28 cellular contexts compared by ENCODE assay signal in genomic region chr1:178954937-178955336, GRCh38.
"Had no signal": no experiment of that assay in that cellular context is flagged by ENCODE, and none has a peak within 500 bp of the region (broad histone marks: within the 10 kb centered on the region; RNA-seq: fewer than 3 reads in every experiment).

No MANE protein-coding gene starts in this region.

- H3K36me3 ChIP-seq: ascending aorta, breast epithelium, cardiac muscle cell, gastrocnemius medialis had no signal

- H3K9me3 Mint-ChIP-seq: activated CD4-positive, alpha-beta T cell treated with anti-CD3 and anti-CD28 coated beads, Interleukin-2, amount 10 ng/mL, durations not matched to agents 24 days and 14 days; activated naive CD4-positive, alpha-beta T cell treated with anti-CD3 and anti-CD28 coated beads, Interleukin-2, amount 10 ng/mL, durations not matched to agents 7 days and 5 days; central memory CD8-positive, alpha-beta T cell; dendritic cell treated with granulocyte-macrophage colony-stimulating factor and Interleukin-4, amounts not matched to agents 40 ng/mL and 50 ng/mL, for 4 days; endodermal cell had no signal

- H3K4me1 ChIP-seq: breast epithelium, foreskin keratinocyte, gastrocnemius medialis had no signal

- H3K27me3 ChIP-seq: ascending aorta, breast epithelium, cardiac muscle cell, dorsolateral prefrontal cortex, gastrocnemius medialis had no signal

- H3K4me3 Mint-ChIP-seq: activated CD4-positive, alpha-beta memory T cell treated with anti-CD3 and anti-CD28 coated beads for 36 hours; activated CD4-positive, alpha-beta T cell treated with anti-CD3 and anti-CD28 coated beads for 36 hours; activated CD4-positive, alpha-beta T cell treated with anti-CD3 and anti-CD28 coated beads, Interleukin-2, amount 10 ng/mL, durations not matched to agents 24 days and 14 days; activated CD8-positive, alpha-beta memory T cell treated with anti-CD3 and anti-CD28 coated beads, Interleukin-2, amount 10 ng/mL, durations not matched to agents 7 days and 5 days; activated CD8-positive, alpha-beta T cell treated with anti-CD3 and anti-CD28 coated beads, Interleukin-2, amount 10 ng/mL, durations not matched to agents 7 days and 5 days; activated naive CD4-positive, alpha-beta T cell treated with anti-CD3 and anti-CD28 coated beads, Interleukin-2, amount 10 ng/mL, durations not matched to agents 7 days and 5 days; activated T-cell treated with anti-CD3 and anti-CD28 coated beads, Interleukin-2, amount 50 U/mL, for 72 hours; brain; central memory CD8-positive, alpha-beta T cell; dendritic cell treated with granulocyte-macrophage colony-stimulating factor and Interleukin-4, amounts not matched to agents 40 ng/mL and 50 ng/mL, for 4 days; endodermal cell had no signal

- H3K4me3 ChIP-seq: ascending aorta, breast epithelium, cardiac muscle cell, coronary artery, dorsolateral prefrontal cortex, gastrocnemius medialis had no signal

- H3K27me3 Mint-ChIP-seq: activated CD4-positive, alpha-beta T cell treated with anti-CD3 and anti-CD28 coated beads for 36 hours; activated naive CD4-positive, alpha-beta T cell treated with anti-CD3 and anti-CD28 coated beads, Interleukin-2, amount 10 ng/mL, durations not matched to agents 7 days and 5 days had no signal

- H3K9me3 ChIP-seq: ascending aorta, breast epithelium, gastrocnemius medialis had no signal

- ATAC-seq: activated CD4-positive, alpha-beta T cell treated with anti-CD3 and anti-CD28 coated beads for 36 hours; activated CD8-positive, alpha-beta memory T cell treated with anti-CD3 and anti-CD28 coated beads, Interleukin-2, amount 10 ng/mL, durations not matched to agents 7 days and 5 days; activated CD8-positive, alpha-beta T cell treated with anti-CD3 and anti-CD28 coated beads, Interleukin-2, amount 10 ng/mL, durations not matched to agents 7 days and 5 days; activated naive CD4-positive, alpha-beta T cell treated with anti-CD3 and anti-CD28 coated beads, Interleukin-2, amount 50 U/mL, for 72 hours; activated T-cell treated with anti-CD3 and anti-CD28 coated beads, Interleukin-2, amount 50 U/mL, for 72 hours; esophagus mucosa; foreskin keratinocyte; gastrocnemius medialis had no signal

- H3K4me1 Mint-ChIP-seq: activated CD4-positive, alpha-beta T cell treated with anti-CD3 and anti-CD28 coated beads, Interleukin-2, amount 10 ng/mL, durations not matched to agents 24 days and 14 days; activated CD8-positive, alpha-beta memory T cell treated with anti-CD3 and anti-CD28 coated beads, Interleukin-2, amount 10 ng/mL, durations not matched to agents 7 days and 5 days; activated naive CD4-positive, alpha-beta T cell treated with anti-CD3 and anti-CD28 coated beads, Interleukin-2, amount 10 ng/mL, durations not matched to agents 7 days and 5 days; central memory CD8-positive, alpha-beta T cell had no signal

- DNase-seq: activated CD4-positive, alpha-beta memory T cell treated with anti-CD3 and anti-CD28 coated beads for 36 hours; activated CD4-positive, alpha-beta T cell treated with anti-CD3 and anti-CD28 coated beads for 36 hours; activated CD4-positive, alpha-beta T cell treated with anti-CD3 and anti-CD28 coated beads, Interleukin-2, amount 10 ng/mL, durations not matched to agents 24 days and 14 days; activated CD4-positive, CD25-positive, alpha-beta regulatory T cell; activated CD4-positive, CD25-positive, alpha-beta regulatory T cell treated with anti-CD3 and anti-CD28 coated beads, Interleukin-2, amount 50 U/mL, for 72 hours; activated CD8-positive, alpha-beta memory T cell treated with anti-CD3 and anti-CD28 coated beads, Interleukin-2, amount 10 ng/mL, durations not matched to agents 7 days and 5 days; activated CD8-positive, alpha-beta memory T cell treated with anti-CD3 and anti-CD28 coated beads, Interleukin-2, amount 50 U/mL, for 4 hours; activated CD8-positive, alpha-beta T cell treated with anti-CD3 and anti-CD28 coated beads, Interleukin-2, amount 10 ng/mL, durations not matched to agents 7 days and 5 days; activated gamma-delta T cell; activated naive CD4-positive, alpha-beta T cell; activated naive CD4-positive, alpha-beta T cell treated with anti-CD3 and anti-CD28 coated beads, Interleukin-2, amount 10 ng/mL, durations not matched to agents 7 days and 5 days; activated T-cell treated with anti-CD3 and anti-CD28 coated beads, Interleukin-2, amount 50 U/mL, for 1 hour; activated T-cell treated with anti-CD3 and anti-CD28 coated beads, Interleukin-2, amount 50 U/mL, for 72 hours; effector memory CD4-positive, alpha-beta T cell; foreskin keratinocyte; gastrocnemius medialis; T-helper 2 cell had no signal

- H3K27ac ChIP-seq: ascending aorta, breast epithelium, cardiac muscle cell, coronary artery, foreskin keratinocyte had no signal

- H3K36me3 Mint-ChIP-seq: activated CD4-positive, alpha-beta memory T cell treated with anti-CD3 and anti-CD28 coated beads for 36 hours; activated CD8-positive, alpha-beta memory T cell treated with anti-CD3 and anti-CD28 coated beads, Interleukin-2, amount 10 ng/mL, durations not matched to agents 7 days and 5 days; activated naive CD4-positive, alpha-beta T cell treated with anti-CD3 and anti-CD28 coated beads, Interleukin-2, amount 10 ng/mL, durations not matched to agents 7 days and 5 days; activated naive CD4-positive, alpha-beta T cell treated with anti-CD3 and anti-CD28 coated beads, Interleukin-2, amount 50 U/mL, for 72 hours; brain had no signal

- H3K27ac Mint-ChIP-seq: activated CD4-positive, alpha-beta memory T cell treated with anti-CD3 and anti-CD28 coated beads for 36 hours; activated CD4-positive, alpha-beta T cell treated with anti-CD3 and anti-CD28 coated beads for 36 hours; activated CD4-positive, alpha-beta T cell treated with anti-CD3 and anti-CD28 coated beads, Interleukin-2, amount 10 ng/mL, durations not matched to agents 24 days and 14 days; activated CD8-positive, alpha-beta memory T cell treated with anti-CD3 and anti-CD28 coated beads, Interleukin-2, amount 10 ng/mL, durations not matched to agents 7 days and 5 days; activated CD8-positive, alpha-beta T cell treated with anti-CD3 and anti-CD28 coated beads, Interleukin-2, amount 10 ng/mL, durations not matched to agents 7 days and 5 days; activated naive CD4-positive, alpha-beta T cell treated with anti-CD3 and anti-CD28 coated beads, Interleukin-2, amount 10 ng/mL, durations not matched to agents 7 days and 5 days; brain; dendritic cell treated with granulocyte-macrophage colony-stimulating factor and Interleukin-4, amounts not matched to agents 40 ng/mL and 50 ng/mL, for 4 days; endodermal cell had no signal
